In the genomic region with DNA sequence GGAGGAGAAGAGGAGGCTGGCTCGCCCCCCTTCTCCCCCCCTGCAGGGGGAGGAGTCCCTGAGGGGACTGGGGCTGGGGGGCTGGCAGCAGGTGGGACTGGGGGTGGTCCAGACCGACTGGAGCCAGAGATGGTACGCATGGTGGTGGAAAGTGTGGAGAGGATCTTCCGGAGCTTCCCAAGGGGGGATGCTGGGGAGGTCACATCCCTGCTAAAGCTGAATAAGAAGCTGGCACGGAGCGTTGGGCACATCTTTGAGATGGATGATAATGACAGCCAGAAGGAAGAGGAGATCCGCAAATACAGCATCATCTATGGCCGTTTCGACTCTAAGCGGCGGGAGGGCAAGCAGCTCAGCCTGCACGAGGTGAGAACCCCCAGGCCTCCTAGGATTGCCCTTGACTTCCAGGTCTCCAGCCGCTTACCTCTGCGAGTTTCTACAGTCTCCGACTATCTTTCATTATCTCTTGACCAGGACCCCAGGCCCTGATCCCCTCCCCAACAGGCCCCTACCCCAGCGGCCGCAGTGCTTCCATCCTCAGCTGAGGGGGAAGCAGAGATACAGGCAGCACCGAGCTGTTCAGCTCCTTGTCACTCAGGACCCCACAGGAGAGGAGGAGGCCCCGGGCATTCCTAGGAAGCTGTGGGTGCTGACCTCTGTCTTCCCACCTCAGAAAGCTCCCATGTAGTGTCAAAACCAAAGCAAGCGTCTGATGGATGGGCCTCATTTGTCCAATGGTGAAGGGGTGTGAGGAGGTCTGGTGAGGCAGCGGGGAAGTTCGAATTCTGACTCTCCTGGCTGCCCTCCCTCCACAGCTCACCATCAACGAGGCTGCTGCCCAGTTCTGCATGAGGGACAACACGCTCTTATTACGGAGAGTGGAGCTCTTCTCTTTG, we compare ENCODE assay signal across 10 cellular contexts. TPM values are rescaled to one million over a fixed set of nuclear protein-coding genes. Genes with fewer than 3 reads are reported as not detected.
DNase-seq lines count a peak whose midpoint lies in the region; ATAC-seq and TF ChIP-seq lines count a peak whose summit lies in the region.
"Had no signal": no experiment of that assay in that cellular context is flagged by ENCODE, and none has a peak within 500 bp of the region (broad histone marks: within the 10 kb centered on the region; RNA-seq: fewer than 3 reads in every experiment).

No MANE protein-coding gene starts in this region.

- no peaks in the 10 kb centered on the region for H3K27me3 Mint-ChIP-seq in T-helper 2 cell treated with Interferon-gamma antibody and Interleukin-4, amounts not matched to agents 5 μg/mL and 100 μg/mL, for 36 hours (ENCODE audit: low read depth)
- no peaks in the 10 kb centered on the region for H3K27me3 Mint-ChIP-seq in activated B cell treated with CpG ODN at 0.5 μM for 24 hours

- peak overlapping the region; percentile 26 for H3K27ac Mint-ChIP-seq in T-helper 2 cell treated with Interferon-gamma antibody and Interleukin-4, amounts not matched to agents 5 μg/mL and 100 μg/mL, for 36 hours
- peak overlapping the region; percentile 91 for H3K27ac Mint-ChIP-seq in activated B cell treated with CpG ODN at 0.5 μM for 24 hours
- H3K27ac Mint-ChIP-seq in stimulated activated effector memory CD8-positive, alpha-beta T cell treated with anti-CD3 and anti-CD28 coated beads, Interleukin-12 subunit alpha, Interleukin-12 subunit beta, amount 100 ng/mL, for 72 hours = peak overlapping the region; percentile 94

- DNase-seq in T-helper 2 cell treated with Interferon-gamma antibody and Interleukin-4, amounts not matched to agents 5 μg/mL and 100 μg/mL, for 36 hours (ENCODE audit: low spot score) = no peak
- DNase-seq in T-helper 2 cell (no peak), activated B cell treated with CpG ODN at 0.5 μM for 24 hours (no peak), fibroblast of the aortic adventitia (ENCODE audit: low read depth) (no peak), GM19240 (ENCODE audit: insufficient read length, low spot score) (no peak), iPS-NIHi7 (ENCODE audit: extremely low spot score) (no peak)
- DNase-seq in stimulated activated effector memory CD8-positive, alpha-beta T cell treated with anti-CD3 and anti-CD28 coated beads, Interleukin-12 subunit alpha, Interleukin-12 subunit beta, amount 100 ng/mL, for 72 hours (ENCODE audit: low spot score in 2 of 2) = no peak
- DNase-seq: activated gamma-delta T cell, NCI-H1930 had no signal

- no peak for ATAC-seq in activated B cell treated with CpG ODN at 0.5 μM for 24 hours (ENCODE audit: low read depth)
- ATAC-seq in stimulated activated effector memory CD8-positive, alpha-beta T cell treated with anti-CD3 and anti-CD28 coated beads, Interleukin-12 subunit alpha, Interleukin-12 subunit beta, amount 100 ng/mL, for 72 hours = no peak
- ATAC-seq in HG02981 (IDR thresholded peaks at IDR 0.05; ENCODE audit: unreplicated experiment) = no peak

- H3K4me3 ChIP-seq in fibroblast of the aortic adventitia (ENCODE audit: low read depth, low read length) = peak overlapping the region; percentile 95

- intact Hi-C loops in activated B cell treated with CpG ODN at 0.5 μM for 24 hours (cut with micrococcal nuclease) = no loop called here

- H3K36me3 Mint-ChIP-seq in T-helper 2 cell treated with Interferon-gamma antibody and Interleukin-4, amounts not matched to agents 5 μg/mL and 100 μg/mL, for 36 hours (ENCODE audit: low read depth) = peaks cover 32% of the 10 kb centered on the region
- H3K36me3 Mint-ChIP-seq in activated B cell treated with CpG ODN at 0.5 μM for 24 hours (ENCODE audit: low read depth) = peaks cover 54% of the 10 kb centered on the region
- H3K36me3 Mint-ChIP-seq in stimulated activated effector memory CD8-positive, alpha-beta T cell treated with anti-CD3 and anti-CD28 coated beads, Interleukin-12 subunit alpha, Interleukin-12 subunit beta, amount 100 ng/mL, for 72 hours = peaks cover 95% of the 10 kb centered on the region

- no peaks in the 10 kb centered on the region for H3K9me3 Mint-ChIP-seq in T-helper 2 cell treated with Interferon-gamma antibody and Interleukin-4, amounts not matched to agents 5 μg/mL and 100 μg/mL, for 36 hours
- no peaks in the 10 kb centered on the region for H3K9me3 Mint-ChIP-seq in activated B cell treated with CpG ODN at 0.5 μM for 24 hours
- H3K9me3 Mint-ChIP-seq in stimulated activated effector memory CD8-positive, alpha-beta T cell treated with anti-CD3 and anti-CD28 coated beads, Interleukin-12 subunit alpha, Interleukin-12 subunit beta, amount 100 ng/mL, for 72 hours = no peaks in the 10 kb centered on the region

- TF ChIP-seq CTCF in activated B cell treated with CpG ODN at 0.5 μM for 24 hours (IDR thresholded peaks at IDR 0.05) = no peak
- no peak for TF ChIP-seq CTCF in fibroblast of the aortic adventitia (IDR thresholded peaks at IDR 0.05; ENCODE audit: insufficient read depth, low read length)

- POLR2A ChIA-PET in activated B cell treated with CpG ODN at 0.5 μM for 24 hours (lab: Charles Lee) = interaction anchor here (16.5 kb wide), 2 partner anchors 12 to 17 kb away, joined by 337 to 692 read pairs; a partner anchor contains a TSS

- H3K4me1 Mint-ChIP-seq in T-helper 2 cell treated with Interferon-gamma antibody and Interleukin-4, amounts not matched to agents 5 μg/mL and 100 μg/mL, for 36 hours (ENCODE audit: low read depth) = peaks cover 46% of the 10 kb centered on the region
- H3K4me1 Mint-ChIP-seq in activated B cell treated with CpG ODN at 0.5 μM for 24 hours = peaks cover 71% of the 10 kb centered on the region
- H3K4me1 Mint-ChIP-seq in stimulated activated effector memory CD8-positive, alpha-beta T cell treated with anti-CD3 and anti-CD28 coated beads, Interleukin-12 subunit alpha, Interleukin-12 subunit beta, amount 100 ng/mL, for 72 hours = peaks cover 81% of the 10 kb centered on the region

- peak overlapping the region; percentile 36 for H3K4me3 Mint-ChIP-seq in T-helper 2 cell treated with Interferon-gamma antibody and Interleukin-4, amounts not matched to agents 5 μg/mL and 100 μg/mL, for 36 hours
- peak overlapping the region; percentile 6 for H3K4me3 Mint-ChIP-seq in activated B cell treated with CpG ODN at 0.5 μM for 24 hours
- H3K4me3 Mint-ChIP-seq in stimulated activated effector memory CD8-positive, alpha-beta T cell treated with anti-CD3 and anti-CD28 coated beads, Interleukin-12 subunit alpha, Interleukin-12 subunit beta, amount 100 ng/mL, for 72 hours = peak overlapping the region; percentile 71

- CTCF ChIA-PET in activated B cell treated with CpG ODN at 0.5 μM for 24 hours (lab: Charles Lee) = interaction anchor here (0.7 to 10.6 kb wide), 7 partner anchors 9 to 33 kb away, joined by 3 to 102 read pairs (median 4); a partner anchor contains a TSS

RNA-seq across cellular contexts. Expression of a gene that starts 3.0 kb away (rescaled TPM):
- 20.4 and 22.1 TPM in 2 replicates for total RNA-seq in activated B cell treated with CpG ODN at 0.5 μM for 24 hours
- 41.8 and 54.2 TPM in 2 replicates for total RNA-seq in fibroblast of the aortic adventitia (ENCODE audit: low replicate concordance)

RNA-seq across cellular contexts. Expression of a gene that starts 13.3 kb away (rescaled TPM):
- total RNA-seq in activated B cell treated with CpG ODN at 0.5 μM for 24 hours = 23.0 and 27.6 TPM in 2 replicates
- 4.7 and 25.0 TPM in 2 replicates for total RNA-seq in fibroblast of the aortic adventitia (ENCODE audit: low replicate concordance)

RNA-seq across cellular contexts. Expression of a gene that starts 19.3 kb away (rescaled TPM):
- total RNA-seq in activated B cell treated with CpG ODN at 0.5 μM for 24 hours (635 and 745 TPM in 2 replicates), fibroblast of the aortic adventitia (ENCODE audit: low replicate concordance) (89.0 and 102 TPM in 2 replicates)

RNA-seq across cellular contexts. Expression of a gene that starts 36.4 kb away (rescaled TPM):
- total RNA-seq in activated B cell treated with CpG ODN at 0.5 μM for 24 hours = 0.56 and 0.95 TPM in 2 replicates
- 381 and 541 TPM in 2 replicates for total RNA-seq in fibroblast of the aortic adventitia (ENCODE audit: low replicate concordance)

RNA-seq across cellular contexts. Expression of a gene that starts 42.0 kb away (rescaled TPM):
- total RNA-seq in activated B cell treated with CpG ODN at 0.5 μM for 24 hours (0.39 and 0.71 TPM in 2 replicates), fibroblast of the aortic adventitia (ENCODE audit: low replicate concordance) (0.09 and 3.4 TPM in 2 replicates)

Comparison
In these comparisons a context has a peak if more than half of its experiments do, and no peak if none do; other contexts are left out.
1. H3K27ac Mint-ChIP-seq: peak in every context shown above with its lines; median percentile 94 in stimulated activated effector memory CD8-positive, alpha-beta T cell treated with anti-CD3 and anti-CD28 coated beads, Interleukin-12 subunit alpha, Interleukin-12 subunit beta, amount 100 ng/mL, for 72 hours; 91 in activated B cell treated with CpG ODN at 0.5 μM for 24 hours; 26 in T-helper 2 cell treated with Interferon-gamma antibody and Interleukin-4, amounts not matched to agents 5 μg/mL and 100 μg/mL, for 36 hours.
2. H3K4me3 Mint-ChIP-seq: peak in every context shown above with its lines; median percentile 71 in stimulated activated effector memory CD8-positive, alpha-beta T cell treated with anti-CD3 and anti-CD28 coated beads, Interleukin-12 subunit alpha, Interleukin-12 subunit beta, amount 100 ng/mL, for 72 hours; 36 in T-helper 2 cell treated with Interferon-gamma antibody and Interleukin-4, amounts not matched to agents 5 μg/mL and 100 μg/mL, for 36 hours; 6 in activated B cell treated with CpG ODN at 0.5 μM for 24 hours.